In the genomic region with DNA sequence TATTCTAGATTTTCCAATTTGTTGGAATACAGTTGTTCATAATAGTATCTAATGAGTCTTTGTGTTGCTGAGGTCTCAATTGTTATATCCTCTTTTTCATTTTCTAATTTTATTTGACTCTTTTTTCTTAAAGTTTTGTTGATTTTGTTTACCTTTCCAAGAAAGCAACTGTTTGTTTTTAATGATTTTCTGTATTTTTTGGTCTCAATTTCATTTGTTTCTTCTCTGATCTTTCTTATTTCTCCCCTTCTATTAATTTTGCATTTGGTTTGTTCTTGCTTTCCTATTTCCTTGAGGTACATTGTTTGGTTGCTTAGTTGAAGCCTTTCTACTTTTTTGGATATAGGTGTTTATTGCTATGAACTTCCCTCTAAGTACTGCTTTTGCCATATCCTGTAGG, we compare ENCODE assay signal across 9 cellular contexts. TPM values are rescaled to one million over a fixed set of nuclear protein-coding genes. Genes with fewer than 3 reads are reported as not detected.
"Had no signal": no experiment of that assay in that cellular context is flagged by ENCODE, and none has a peak within 500 bp of the region (broad histone marks: within the 10 kb centered on the region; RNA-seq: fewer than 3 reads in every experiment).

No MANE protein-coding gene starts in this region.

- FAIRE-seq: G401.6, GM12878, GM12891, GM12892, GM18507, GM19239 had no signal

- ATAC-seq: GM12878 had no signal

- DNase-seq: GDM1, GF-D8 had no signal

- H3K4me3 ChIP-seq: GM12878 had no signal

RNA-seq across cellular contexts. Expression of a gene that starts 5.2 kb away (rescaled TPM):
- total RNA-seq: G401, GM12878 had no signal
- polyA plus RNA-seq: GM12878 had no signal

RNA-seq across cellular contexts. Expression of a gene that starts 21.6 kb away (rescaled TPM):
- total RNA-seq: G401, GM12878 had no signal
- polyA plus RNA-seq: GM12878 had no signal

RNA-seq across cellular contexts. Expression of a gene that starts 40.7 kb away (rescaled TPM):
- total RNA-seq: G401, GM12878 had no signal
- polyA plus RNA-seq: GM12878 had no signal
